In the genomic region with DNA sequence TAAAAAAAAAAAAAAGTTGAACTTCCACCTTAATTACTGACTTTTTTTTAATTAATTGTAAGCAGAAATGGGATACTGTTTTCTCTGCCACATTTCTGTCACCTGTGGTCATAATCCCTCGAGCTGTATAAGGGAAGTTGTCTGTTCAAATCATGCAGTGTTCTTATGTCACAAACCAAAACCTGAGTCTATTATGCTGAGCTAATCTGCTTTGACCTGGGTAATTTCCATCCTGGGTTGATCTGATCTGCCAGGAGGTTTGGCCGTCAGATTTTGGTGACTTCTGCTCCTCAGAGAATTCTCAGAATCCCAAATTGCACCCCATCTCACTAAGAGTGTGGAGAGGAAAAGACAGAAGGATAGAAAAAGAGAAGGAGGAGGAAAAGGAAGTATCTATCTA, we compare ENCODE assay signal across 13 cellular contexts.
A peak's percentile ranks its signal among the peaks of the same experiment; 100 is the strongest.
DNase-seq lines count a peak whose midpoint lies in the region; ATAC-seq and TF ChIP-seq lines count a peak whose summit lies in the region.
"Had no signal": no experiment of that assay in that cellular context is flagged by ENCODE, and none has a peak within 500 bp of the region (broad histone marks: within the 10 kb centered on the region; RNA-seq: fewer than 3 reads in every experiment).

No MANE protein-coding gene starts in this region.

- no peaks in the 10 kb centered on the region for H3K79me2 ChIP-seq in OCI-LY1 (ENCODE audit: insufficient read depth, low read length)

- H3K4me3 ChIP-seq in OCI-LY1 (ENCODE audit: low read depth, low read length, poor library complexity, severe bottlenecking) (no peak overlapping the region), foreskin fibroblast (ENCODE audit: low read depth in 1 of 2, low read length in 2 of 2) (no peak overlapping the region)

- no peaks in the 10 kb centered on the region for H3F3A ChIP-seq in OCI-LY1 (ENCODE audit: insufficient read depth, low read length)

- no peaks in the 10 kb centered on the region for H3K27me3 ChIP-seq in OCI-LY1 (ENCODE audit: insufficient read depth, low read length)

- H2AFZ ChIP-seq in OCI-LY1 (ENCODE audit: low read length) = peak overlapping the region; percentile 81; the same call in 1 of the 2 replicates

- DNase-seq in KBM-7 (no peak), germinal center (ENCODE audit: low spot score) (no peak), foreskin fibroblast (no peak)
- DNase-seq in activated CD4-positive, alpha-beta T cell treated with anti-CD3 and anti-CD28 coated beads for 1 hour = no peak
- DNase-seq: CD8-positive, alpha-beta memory T cell; GF-D8; NCI-H187 treated with DMSO at 0.1 percent for 48 hours; NCI-H2171; NCI-H446 treated with DMSO at 0.1 percent for 48 hours had no signal

- no peaks in the 10 kb centered on the region for H3K9me2 ChIP-seq in OCI-LY1 (ENCODE audit: low read depth, low read length)

- peaks cover 37% of the 10 kb centered on the region for H3K4me1 ChIP-seq in OCI-LY1 (ENCODE audit: insufficient read depth, low read length, severe bottlenecking)

- H3K4me2 ChIP-seq in OCI-LY1 (ENCODE audit: low read length) = peak overlapping the region; percentile 17; the same call in 1 of the 2 replicates

- H4K20me1 ChIP-seq in OCI-LY1 (ENCODE audit: insufficient read depth, low read length) = no peaks in the 10 kb centered on the region

- no peak for TF ChIP-seq CTCF in OCI-LY1 (IDR thresholded peaks at IDR 0.05; ENCODE audit: low read length)
- no peak for TF ChIP-seq CTCF in foreskin fibroblast (IDR thresholded peaks at IDR 0.05; ENCODE audit: low read depth, low read length)

- no peaks in the 10 kb centered on the region for H3K36me3 ChIP-seq in OCI-LY1 (ENCODE audit: insufficient read depth, low read length)

- no peak overlapping the region for H3K27ac ChIP-seq in OCI-LY1 (ENCODE audit: low read depth, low read length, poor library complexity, severe bottlenecking)

- H3K9me3 ChIP-seq in OCI-LY1 (ENCODE audit: low read length) = no peaks in the 10 kb centered on the region

- no peak overlapping the region for H3K9ac ChIP-seq in OCI-LY1 (ENCODE audit: low read length)

- in situ Hi-C loops in KBM-7 (cut with MboI; ENCODE audit: low pct_unique_long_range_greater_than_20kb, low sequenced_read_pairs) = no loop called here

- ATAC-seq in GM18498 (IDR thresholded peaks at IDR 0.05; ENCODE audit: unreplicated experiment) = peak; percentile 43
- peak; percentile 29 for ATAC-seq in HG02610 (IDR thresholded peaks at IDR 0.05; ENCODE audit: unreplicated experiment)
- ATAC-seq: Panc1 had no signal
